Comparison of ENCODE assay signal across 8 cellular contexts in the genomic region with DNA sequence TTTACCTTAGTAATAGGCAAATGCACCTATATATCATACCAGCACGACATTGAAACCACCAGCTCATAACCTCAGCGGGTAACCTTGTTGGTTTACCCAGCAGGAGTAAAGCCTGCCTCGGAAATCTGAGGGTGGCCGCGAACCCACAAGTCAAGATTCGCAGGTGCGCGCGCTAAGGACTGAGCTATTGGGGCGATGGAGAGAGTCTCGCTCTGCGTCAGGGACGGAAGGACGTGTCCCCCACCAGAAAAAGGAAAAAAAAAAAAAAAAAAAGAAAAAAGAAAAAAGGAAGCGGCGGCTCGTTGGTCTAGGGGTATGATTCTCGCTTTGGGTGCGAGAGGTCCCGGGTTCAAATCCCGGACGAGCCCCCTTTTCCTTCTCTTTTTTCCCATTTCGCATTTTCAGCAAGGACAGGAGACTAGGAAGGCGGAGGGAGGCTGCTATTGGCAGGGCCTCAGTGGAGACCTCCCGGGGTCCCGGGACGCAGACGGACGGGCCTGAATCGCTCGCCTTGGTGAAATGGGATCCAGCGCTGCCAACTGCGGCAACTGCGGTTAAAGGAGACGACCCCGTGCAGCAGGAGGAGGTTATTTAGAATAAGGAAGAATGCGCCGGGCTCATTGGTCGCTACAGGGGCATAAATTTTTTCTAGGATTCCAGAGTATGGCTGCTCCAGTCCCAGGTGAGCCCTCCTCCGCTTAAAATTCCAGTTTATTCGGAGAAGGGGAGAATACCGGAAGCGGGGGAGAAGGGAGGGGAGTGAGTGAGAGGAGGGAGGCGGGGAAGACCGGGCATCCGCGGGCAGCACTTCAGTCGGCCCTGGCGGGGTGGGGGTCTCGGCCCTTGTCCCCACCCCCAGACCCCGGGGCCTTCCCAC. TPM values are rescaled to one million over a fixed set of nuclear protein-coding genes. Genes with fewer than 3 reads are reported as not detected.
A peak's percentile ranks its signal among the peaks of the same experiment; 100 is the strongest.
DNase-seq lines count a peak whose midpoint lies in the region; ATAC-seq and TF ChIP-seq lines count a peak whose summit lies in the region.

A gene (plus strand): TSS at position 407 of the 877 bp plus-strand sequence.

- DNase-seq in AG20443 (ENCODE audit: low spot score) (peak; percentile 53), SK-N-MC (ENCODE audit: low read depth, low spot score) (peak; percentile 65), body of pancreas (no peak), memory B cell (ENCODE audit: low spot score in 2 of 2) (no peak)

- intact Hi-C loops in body of pancreas (cut with DNase I) = no loop called here

- H3K4me3 ChIP-seq in HEK293 (ENCODE audit: low read depth, low read length) = peak within 1 kb of the TSS; percentile 77
- H3K4me3 ChIP-seq in SK-N-MC = peak within 1 kb of the TSS; percentile 98
- no peak within 1 kb of the TSS for H3K4me3 ChIP-seq in body of pancreas

- H3K27ac ChIP-seq in HEK293 (ENCODE audit: extremely low read depth, low read depth, low read length) (peak within 1 kb of the TSS; percentile 74), SK-N-MC (peak within 1 kb of the TSS; percentile 38; the same call in 1 of the 2 replicates), body of pancreas (no peak within 1 kb of the TSS)

- peaks cover 3% of the 10 kb centered on the region for H3K4me1 Mint-ChIP-seq in memory B cell

- H3K36me3 ChIP-seq in HEK293 (ENCODE audit: control insufficient read depth in 2 of 2, insufficient read depth in 1 of 2, low read length in 2 of 2) (no peaks in the 10 kb centered on the region), SK-N-MC (ENCODE audit: insufficient read depth, low read length) (no peaks in the 10 kb centered on the region), body of pancreas (replicated peaks in 1 of 2; ENCODE audit: insufficient read depth in 1 of 2, low read depth in 2 of 2) (no peaks in the 10 kb centered on the region)

- H3K4me1 ChIP-seq in HEK293 (ENCODE audit: control insufficient read depth, insufficient read depth, low read length) (no peaks in the 10 kb centered on the region), body of pancreas (peaks cover 24% of the 10 kb centered on the region)

- no peak for TF ChIP-seq CTCF in HEK293 (tag by site-specific recombination; IDR thresholded peaks at IDR 0.05)
- no peak for TF ChIP-seq CTCF in body of pancreas (IDR thresholded peaks at IDR 0.05)

- peaks cover 34% of the 10 kb centered on the region for H3K27me3 Mint-ChIP-seq in memory B cell

- peak within 1 kb of the TSS; percentile 81 for H3K9ac ChIP-seq in SK-N-MC (ENCODE audit: insufficient read length)

- POLR2A ChIA-PET in HEK293 (lab: Yijun Ruan, JAX) = interaction anchor here (0.6 to 2.8 kb wide), 10 partner anchors 11 to 1066 kb away, joined by 3 to 29 read pairs (median 4); a partner anchor contains a TSS

- ATAC-seq in body of pancreas (peak; percentile 22), memory B cell (ENCODE audit: low read depth) (no peak), GM19397 (IDR thresholded peaks at IDR 0.05; ENCODE audit: unreplicated experiment) (no peak), HG03025 (IDR thresholded peaks at IDR 0.05; ENCODE audit: low FRiP score, unreplicated experiment) (no peak), GM19455 (IDR thresholded peaks at IDR 0.05; ENCODE audit: unreplicated experiment) (no peak)

- CTCF ChIA-PET in HEK293 (lab: Yijun Ruan, JAX) = interaction anchor here (0.7 to 1.0 kb wide), 4 partner anchors 16 to 129 kb away, joined by 3 to 5 read pairs (median 4); no protein-coding TSS in a partner anchor

- WGBS in body of pancreas, 2 donors = 2 to 7% methylated on average over 42 to 51 of the region's 51 CpGs

- no peak within 1 kb of the TSS for H3K4me3 Mint-ChIP-seq in memory B cell

- H3K27me3 ChIP-seq in body of pancreas = peaks cover 4 to 62% of the 10 kb centered on the region in 2 donors

- no peaks in the 10 kb centered on the region for H3K9me3 ChIP-seq in HEK293 (ENCODE audit: control insufficient read depth, insufficient read depth, low read depth, low read length)
- H3K9me3 ChIP-seq in SK-N-MC (ENCODE audit: low read depth, low read length) = no peaks in the 10 kb centered on the region
- no peaks in the 10 kb centered on the region for H3K9me3 ChIP-seq in body of pancreas

- no peak for TF ChIP-seq POLR2A in body of pancreas (IDR thresholded peaks at IDR 0.05)

- peaks cover 2% of the 10 kb centered on the region for H3K9me3 Mint-ChIP-seq in memory B cell

- peak within 1 kb of the TSS; percentile 77 for H3K27ac Mint-ChIP-seq in memory B cell

- peaks cover 2% of the 10 kb centered on the region for H3K36me3 Mint-ChIP-seq in memory B cell

TF ChIP-seq in HEK293, 187 proteins besides CTCF, POLR2A, EP300 and RAD21 (continues in another document):
- TF ChIP-seq ZNF19 (tag by site-specific recombination; IDR thresholded peaks at IDR 0.05; ENCODE audit: low read depth) = no peak
- peak; percentile 66 for TF ChIP-seq PRDM1 (tag by site-specific recombination; IDR thresholded peaks at IDR 0.05)
- peak; percentile 87 for TF ChIP-seq ZEB2 (tag by site-specific recombination; IDR thresholded peaks at IDR 0.05)
- no peak for TF ChIP-seq ZNF830 (tag by site-specific recombination; IDR thresholded peaks at IDR 0.05; ENCODE audit: low read depth)
- TF ChIP-seq, protein P1, sequence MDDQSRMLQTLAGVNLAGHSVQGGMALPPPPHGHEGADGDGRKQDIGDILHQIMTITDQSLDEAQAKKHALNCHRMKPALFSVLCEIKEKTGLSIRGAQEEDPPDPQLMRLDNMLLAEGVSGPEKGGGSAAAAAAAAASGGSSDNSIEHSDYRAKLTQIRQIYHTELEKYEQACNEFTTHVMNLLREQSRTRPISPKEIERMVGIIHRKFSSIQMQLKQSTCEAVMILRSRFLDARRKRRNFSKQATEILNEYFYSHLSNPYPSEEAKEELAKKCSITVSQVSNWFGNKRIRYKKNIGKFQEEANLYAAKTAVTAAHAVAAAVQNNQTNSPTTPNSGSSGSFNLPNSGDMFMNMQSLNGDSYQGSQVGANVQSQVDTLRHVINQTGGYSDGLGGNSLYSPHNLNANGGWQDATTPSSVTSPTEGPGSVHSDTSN (CRISPR knock-in tag; IDR thresholded peaks at IDR 0.05) = no peak
- no peak; the same call in 1 of the 2 replicates for TF ChIP-seq ZNF677 (tag by site-specific recombination; IDR thresholded peaks at IDR 0.05)
- TF ChIP-seq, protein P2, sequence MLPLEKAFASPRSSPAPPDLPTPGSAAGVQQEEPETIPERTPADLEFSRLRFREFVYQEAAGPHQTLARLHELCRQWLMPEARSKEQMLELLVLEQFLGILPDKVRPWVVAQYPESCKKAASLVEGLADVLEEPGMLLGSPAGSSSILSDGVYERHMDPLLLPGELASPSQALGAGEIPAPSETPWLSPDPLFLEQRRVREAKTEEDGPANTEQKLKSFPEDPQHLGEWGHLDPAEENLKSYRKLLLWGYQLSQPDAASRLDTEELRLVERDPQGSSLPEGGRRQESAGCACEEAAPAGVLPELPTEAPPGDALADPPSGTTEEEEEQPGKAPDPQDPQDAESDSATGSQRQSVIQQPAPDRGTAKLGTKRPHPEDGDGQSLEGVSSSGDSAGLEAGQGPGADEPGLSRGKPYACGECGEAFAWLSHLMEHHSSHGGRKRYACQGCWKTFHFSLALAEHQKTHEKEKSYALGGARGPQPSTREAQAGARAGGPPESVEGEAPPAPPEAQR (tag by site-specific recombination; IDR thresholded peaks at IDR 0.05) = no peak
- TF ChIP-seq, protein P3, sequence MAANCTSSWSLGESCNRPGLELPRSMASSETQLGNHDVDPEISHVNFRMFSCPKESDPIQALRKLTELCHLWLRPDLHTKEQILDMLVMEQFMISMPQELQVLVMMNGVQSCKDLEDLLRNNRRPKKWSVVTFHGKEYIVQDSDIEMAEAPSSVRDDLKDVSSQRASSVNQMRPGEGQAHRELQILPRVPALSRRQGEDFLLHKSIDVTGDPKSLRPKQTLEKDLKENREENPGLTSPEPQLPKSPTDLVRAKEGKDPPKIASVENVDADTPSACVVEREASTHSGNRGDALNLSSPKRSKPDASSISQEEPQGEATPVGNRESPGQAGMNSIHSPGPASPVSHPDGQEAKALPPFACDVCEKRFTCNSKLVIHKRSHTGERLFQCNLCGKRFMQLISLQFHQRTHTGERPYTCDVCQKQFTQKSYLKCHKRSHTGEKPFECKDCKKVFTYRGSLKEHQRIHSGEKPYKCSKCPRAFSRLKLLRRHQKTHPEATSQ (tag by site-specific recombination; IDR thresholded peaks at IDR 0.05) = peak; percentile 45; the same call in 1 of the 2 replicates
- TF ChIP-seq FEZF1 (tag by site-specific recombination; IDR thresholded peaks at IDR 0.05) = 0 out of 2 replicates have a peak, but pooled peaks have one; percentile 5
- no peak for TF ChIP-seq ZNF510 (tag by site-specific recombination; IDR thresholded peaks at IDR 0.05; ENCODE audit: insufficient replicate concordance)
- TF ChIP-seq ZNF837 (tag by site-specific recombination; IDR thresholded peaks at IDR 0.05) = no peak
- TF ChIP-seq ZNF76 (tag by site-specific recombination; IDR thresholded peaks at IDR 0.05; ENCODE audit: borderline replicate concordance, low read depth) = 0 out of 2 replicates have a peak, but pooled peaks have one; percentile 38

RNA-seq across cellular contexts. Expression of the gene that starts here (rescaled TPM):
- total RNA-seq in body of pancreas = not detected

Comparison
In these comparisons a context has a peak if more than half of its experiments do, and no peak if none do; other contexts are left out.
1. Peak in ATAC-seq in body of pancreas; RNA of the gene not detected or under 1 TPM.
2. DNase-seq: peak in AG20443 (single experiment) and SK-N-MC (single experiment); none in body of pancreas (0 of 4) and memory B cell (0 of 2).
3. H3K27ac ChIP-seq: peak in HEK293 (single experiment) and SK-N-MC (single experiment); none in body of pancreas (0 of 4).
4. H3K4me3 ChIP-seq: peak in HEK293 (single experiment) and SK-N-MC (single experiment); none in body of pancreas (0 of 2).